ENCODE assay signal across 1 cellular context in genomic region chr12:79424109-79424721, GRCh38.
TF ChIP-seq lines count a peak whose summit lies in the region.

No MANE protein-coding gene starts in this region.

TF ChIP-seq in HepG2, 621 proteins besides CTCF, POLR2A, EP300 and RAD21 (continued from another document and continues in another):
- TF ChIP-seq RERE (CRISPR knock-in tag; IDR thresholded peaks at IDR 0.05; ENCODE audit: low read depth): peak; percentile 36; the same call in 1 of the 2 replicates
- TF ChIP-seq GATAD2A (CRISPR knock-in tag; IDR thresholded peaks at IDR 0.05): peak; percentile 77
- peak; percentile 95 for TF ChIP-seq ARID5B (CRISPR knock-in tag; IDR thresholded peaks at IDR 0.05)
- no peak for TF ChIP-seq NCOA5 (CRISPR knock-in tag; IDR thresholded peaks at IDR 0.05)
- TF ChIP-seq HIC2 (CRISPR knock-in tag; IDR thresholded peaks at IDR 0.05; ENCODE audit: low read depth): peak; percentile 42; the same call in 1 of the 2 replicates
- TF ChIP-seq ZNF614 (CRISPR knock-in tag; IDR thresholded peaks at IDR 0.05; ENCODE audit: borderline replicate concordance): 0 out of 2 replicates have a peak, but pooled peaks have one; percentile 27
- no peak for TF ChIP-seq HMGA1 (CRISPR knock-in tag; conservative IDR thresholded peaks at IDR 0.05)
- 0 out of 2 replicates have a peak, but pooled peaks have one; percentile 18 for TF ChIP-seq NR2F6 (IDR thresholded peaks at IDR 0.05)
- TF ChIP-seq NR2F6 (CRISPR knock-in tag; IDR thresholded peaks at IDR 0.05): no peak
- peak; percentile 82; the same call in 1 of the 2 replicates for TF ChIP-seq NFIC (IDR thresholded peaks at IDR 0.05; ENCODE audit: low read length)
- no peak for TF ChIP-seq ZNF292 (CRISPR knock-in tag; IDR thresholded peaks at IDR 0.05; ENCODE audit: borderline replicate concordance, low read depth)
- TF ChIP-seq ZNF576 (CRISPR knock-in tag; IDR thresholded peaks at IDR 0.05): no peak
- TF ChIP-seq BRF2 (CRISPR knock-in tag; IDR thresholded peaks at IDR 0.05): no peak
- peak; percentile 83 for TF ChIP-seq RARA (CRISPR knock-in tag; IDR thresholded peaks at IDR 0.05)
- TF ChIP-seq ZKSCAN8 (CRISPR knock-in tag; IDR thresholded peaks at IDR 0.05; ENCODE audit: borderline replicate concordance): peak; percentile 71; the same call in 1 of the 2 replicates
- TF ChIP-seq JDP2 (CRISPR knock-in tag; IDR thresholded peaks at IDR 0.05; ENCODE audit: borderline replicate concordance): no peak
- TF ChIP-seq HDAC2 (CRISPR knock-in tag; IDR thresholded peaks at IDR 0.05): peak; percentile 21; the same call in 1 of the 2 replicates
- TF ChIP-seq PAXIP1 (CRISPR knock-in tag; conservative IDR thresholded peaks at IDR 0.05): peak; percentile 69
- TF ChIP-seq ZMYM4 (CRISPR knock-in tag; IDR thresholded peaks at IDR 0.05): 0 out of 2 replicates have a peak, but pooled peaks have one; percentile 14
- no peak for TF ChIP-seq FOXC1 (CRISPR knock-in tag; IDR thresholded peaks at IDR 0.05; ENCODE audit: borderline replicate concordance)
- no peak for TF ChIP-seq ZNF749 (CRISPR knock-in tag; IDR thresholded peaks at IDR 0.05; ENCODE audit: borderline replicate concordance)
- TF ChIP-seq ATF1 (CRISPR knock-in tag; IDR thresholded peaks at IDR 0.05): peak; percentile 48
- peak; percentile 61; the same call in 1 of the 2 replicates for TF ChIP-seq MIER3 (CRISPR knock-in tag; IDR thresholded peaks at IDR 0.05; ENCODE audit: borderline replicate concordance)
- TF ChIP-seq ZMYM3 (CRISPR knock-in tag; IDR thresholded peaks at IDR 0.05): no peak
- no peak for TF ChIP-seq GLMP (CRISPR knock-in tag; IDR thresholded peaks at IDR 0.05; ENCODE audit: borderline replicate concordance)
- TF ChIP-seq RFX3 (CRISPR knock-in tag; IDR thresholded peaks at IDR 0.05): 0 out of 2 replicates have a peak, but pooled peaks have one; percentile 41
- no peak for TF ChIP-seq CENPBD1 (CRISPR knock-in tag; IDR thresholded peaks at IDR 0.05; ENCODE audit: borderline replicate concordance, low read depth)
- no peak for TF ChIP-seq ZNF577 (CRISPR knock-in tag; IDR thresholded peaks at IDR 0.05; ENCODE audit: borderline replicate concordance, low read depth)
- TF ChIP-seq POLR2AphosphoS5 (IDR thresholded peaks at IDR 0.05; ENCODE audit: low read depth, low read length): no peak
- TF ChIP-seq JUND (CRISPR knock-in tag; IDR thresholded peaks at IDR 0.05): no peak
- TF ChIP-seq ARNT2 (CRISPR knock-in tag; IDR thresholded peaks at IDR 0.05; ENCODE audit: low read depth): no peak
- TF ChIP-seq FOXP1 (IDR thresholded peaks at IDR 0.05): peak; percentile 90
- peak; percentile 94 for TF ChIP-seq FOXP1 (CRISPR knock-in tag; IDR thresholded peaks at IDR 0.05)
- TF ChIP-seq JUN (CRISPR knock-in tag; IDR thresholded peaks at IDR 0.05): 0 out of 2 replicates have a peak, but pooled peaks have one; percentile 60
- TF ChIP-seq ATF4 (CRISPR knock-in tag; IDR thresholded peaks at IDR 0.05): peak in 1 of 2 experiments; percentile 57; a peak in 1 of 4 replicates
- peak; percentile 47; the same call in 1 of the 2 replicates for TF ChIP-seq GATAD1 (CRISPR knock-in tag; IDR thresholded peaks at IDR 0.05)
- TF ChIP-seq RBAK (CRISPR knock-in tag; IDR thresholded peaks at IDR 0.05): no peak
- 0 out of 2 replicates have a peak, but pooled peaks have one; percentile 75 for TF ChIP-seq MIXL1 (CRISPR knock-in tag; IDR thresholded peaks at IDR 0.05)
- no peak for TF ChIP-seq NFKBIZ (CRISPR knock-in tag; IDR thresholded peaks at IDR 0.05)
- no peak for TF ChIP-seq KDM4B (CRISPR knock-in tag; IDR thresholded peaks at IDR 0.05)
- 0 out of 2 replicates have a peak, but pooled peaks have one; percentile 34 for TF ChIP-seq ZNF24 (IDR thresholded peaks at IDR 0.05)
- TF ChIP-seq RXRB (CRISPR knock-in tag; IDR thresholded peaks at IDR 0.05; ENCODE audit: borderline replicate concordance): peak; percentile 69; the same call in 1 of the 2 replicates
- peak; percentile 36; the same call in 1 of the 2 replicates for TF ChIP-seq MAX (IDR thresholded peaks at IDR 0.05)
- peak; percentile 97 for TF ChIP-seq TBX3 (IDR thresholded peaks at IDR 0.05; ENCODE audit: borderline replicate concordance)
- TF ChIP-seq SETDB1 (CRISPR knock-in tag; IDR thresholded peaks at IDR 0.05; ENCODE audit: borderline replicate concordance): no peak
- TF ChIP-seq CEBPB (IDR thresholded peaks at IDR 0.05; ENCODE audit: borderline replicate concordance, low read depth, low read length): peak; percentile 55; the same call in 1 of the 2 replicates
